ENCODE assay signal across 10 cellular contexts in genomic region chr3:170117134-170117533, GRCh38.
DNase-seq lines count a peak whose midpoint lies in the region; ATAC-seq, FAIRE-seq and TF ChIP-seq lines count a peak whose summit lies in the region.
"Had no signal": no experiment of that assay in that cellular context is flagged by ENCODE, and none has a peak within 500 bp of the region (broad histone marks: within the 10 kb centered on the region; RNA-seq: fewer than 3 reads in every experiment).

No MANE protein-coding gene starts in this region.

- no peak for TF ChIP-seq POLR2A in H54 (IDR thresholded peaks at IDR 0.05; ENCODE audit: low read depth, low read length)

- DNase-seq in AG09319 (ENCODE audit: extremely low read depth, low read depth), result no peak
- DNase-seq in H54 (ENCODE audit: insufficient read length, low spot score), result peak; percentile 4
- DNase-seq in glomerular visceral epithelial cell (ENCODE audit: extremely low spot score), result peak; percentile 25
- DNase-seq in SHP77 (lab: John Stamatoyannopoulos, UW), result no peak
- DNase-seq in NCI-H226, result no peak
- no peak for DNase-seq in activated CD4-positive, alpha-beta T cell treated with anti-CD3 and anti-CD28 coated beads, Interleukin-2, amount 50 U/mL, for 48 hours
- DNase-seq: central memory CD4-positive, alpha-beta T cell; stimulated activated naive CD8-positive, alpha-beta T cell treated with anti-CD3 and anti-CD28 coated beads, Interleukin-15, Interleukin-2, amounts not matched to agents 100 U/mL and 50 U/mL, for 24 hours had no signal

- ATAC-seq in SK-N-SH treated with all-trans-retinoic acid at 6 μM for 48 hours (peak; percentile 54; the same call in 2 of the 3 replicates), HG03108 (IDR thresholded peaks at IDR 0.05; ENCODE audit: unreplicated experiment) (no peak)
- ATAC-seq: stimulated activated naive CD8-positive, alpha-beta T cell treated with anti-CD3 and anti-CD28 coated beads, Interleukin-15, Interleukin-2, amounts not matched to agents 100 U/mL and 50 U/mL, for 24 hours had no signal

- peak; percentile 7 for TF ChIP-seq CTCF in AG09319 (IDR thresholded peaks at IDR 0.05; ENCODE audit: low read depth, low read length)

- FAIRE-seq in H54 (lab: Jason Lieb, UNC), result peak; percentile 86

TF ChIP-seq in SK-N-SH treated with all-trans-retinoic acid at 6 μM for 48 hours, 23 proteins besides CTCF, POLR2A, EP300 and RAD21:
- TF ChIP-seq PATZ1 (CRISPR knock-in tag; IDR thresholded peaks at IDR 0.05; ENCODE audit: borderline replicate concordance) (no peak), CREB5 (CRISPR knock-in tag; IDR thresholded peaks at IDR 0.05; ENCODE audit: low read depth) (no peak), CSRNP3 (CRISPR knock-in tag; IDR thresholded peaks at IDR 0.05) (no peak), ESRRG (CRISPR knock-in tag; IDR thresholded peaks at IDR 0.05) (no peak), BACH2 (CRISPR knock-in tag; IDR thresholded peaks at IDR 0.05; ENCODE audit: borderline replicate concordance) (no peak), GLIS3 (CRISPR knock-in tag; IDR thresholded peaks at IDR 0.05) (no peak), ZNF8 (CRISPR knock-in tag; IDR thresholded peaks at IDR 0.05) (no peak), ZC3H10 (CRISPR knock-in tag; IDR thresholded peaks at IDR 0.05) (no peak), ZFP30 (CRISPR knock-in tag; IDR thresholded peaks at IDR 0.05) (no peak), SNAI2 (CRISPR knock-in tag; IDR thresholded peaks at IDR 0.05) (no peak), ZNF565 (CRISPR knock-in tag; conservative IDR thresholded peaks at IDR 0.05; ENCODE audit: low read depth) (no peak), PPARA (CRISPR knock-in tag; IDR thresholded peaks at IDR 0.05; ENCODE audit: borderline replicate concordance) (no peak), CSDC2 (CRISPR knock-in tag; IDR thresholded peaks at IDR 0.05) (no peak)

Comparison
In these comparisons a context has a peak if more than half of its experiments do, and no peak if none do; other contexts are left out.
1. DNase-seq: peak in H54 (single experiment) and glomerular visceral epithelial cell (single experiment); none in AG09319 (single experiment), SHP77 (0 of 2), NCI-H226 (single experiment) and activated CD4-positive, alpha-beta T cell treated with anti-CD3 and anti-CD28 coated beads, Interleukin-2, amount 50 U/mL, for 48 hours (0 of 2).